Comparison of ENCODE assay signal across 9 cellular contexts in genomic region chr16:57128787-57129389, GRCh38. TPM values are rescaled to one million over a fixed set of nuclear protein-coding genes. Genes with fewer than 3 reads are reported as not detected.
DNase-seq lines count a peak whose midpoint lies in the region; ATAC-seq and TF ChIP-seq lines count a peak whose summit lies in the region.
"Had no signal": no experiment of that assay in that cellular context is flagged by ENCODE, and none has a peak within 500 bp of the region (broad histone marks: within the 10 kb centered on the region; RNA-seq: fewer than 3 reads in every experiment).

No MANE protein-coding gene starts in this region.

- H3K4me1 ChIP-seq in H9 (ENCODE audit: insufficient read depth, low read length): no peaks in the 10 kb centered on the region

- H3K9me3 ChIP-seq in H9 (ENCODE audit: control insufficient read depth, low read depth, low read length): no peaks in the 10 kb centered on the region
- H3K9me3 ChIP-seq: Caco-2 had no signal

- H3K27me3 ChIP-seq in H9 (ENCODE audit: insufficient read depth, low read length): no peaks in the 10 kb centered on the region

- no peak overlapping the region for H2AFZ ChIP-seq in H9 (ENCODE audit: low read length)

- no CpG with 5 or more reads among the region's 11 CpGs for WGBS in H9 (ENCODE audit: extremely low coverage, insufficient read length, low lambda C conversion rate)

- no peak overlapping the region for H4K8ac ChIP-seq in H9 (replicated peaks; ENCODE audit: insufficient read length, low read depth, low read length)

- no peak overlapping the region for H3K56ac ChIP-seq in H9 (ENCODE audit: insufficient read length, low read depth, low read length)

- H3K4me3 Mint-ChIP-seq in H9: no peak overlapping the region
- H3K4me3 Mint-ChIP-seq in activated CD4-positive, alpha-beta memory T cell treated with anti-CD3 and anti-CD28 coated beads, Interleukin-2, amount 10 ng/mL, durations not matched to agents 7 days and 5 days: peak overlapping the region; percentile 53

- no peak overlapping the region for H2BK120ac ChIP-seq in H9 (ENCODE audit: low read depth, low read length, poor library complexity, severe bottlenecking)

- POLR2A ChIA-PET in activated CD4-positive, alpha-beta memory T cell treated with anti-CD3 and anti-CD28 coated beads, Interleukin-2, amount 10 ng/mL, durations not matched to agents 7 days and 5 days (lab: Charles Lee): interaction anchor here (0.8 to 1.3 kb wide), 5 partner anchors 12 to 78 kb away, joined by 3 to 4 read pairs (median 3); partner anchors contain the start of genes PSME3IP1 and RSPRY1

- H4K91ac ChIP-seq in H9 (ENCODE audit: insufficient read length, low read depth, low read length): no peak overlapping the region

- ATAC-seq in HG03095 (IDR thresholded peaks at IDR 0.05; ENCODE audit: unreplicated experiment): no peak

- no peak overlapping the region for H3K4me2 ChIP-seq in H9 (ENCODE audit: insufficient read depth, insufficient read length, low read length)

- no peak overlapping the region for H3K27ac ChIP-seq in H9 (ENCODE audit: insufficient read length, low read depth, low read length)
- H3K27ac ChIP-seq in caudate nucleus (ENCODE audit: low read depth, low read length): peak overlapping the region; percentile 63

- H3K4me1 Mint-ChIP-seq in H9: peaks cover 7 to 14% of the 10 kb centered on the region in 2 experiments
- H3K4me1 Mint-ChIP-seq in activated CD4-positive, alpha-beta memory T cell treated with anti-CD3 and anti-CD28 coated beads, Interleukin-2, amount 10 ng/mL, durations not matched to agents 7 days and 5 days: peaks cover 78% of the 10 kb centered on the region

- H3K23me2 ChIP-seq in H9 (ENCODE audit: insufficient read length, low read depth, low read length, poor library complexity, severe bottlenecking): no peaks in the 10 kb centered on the region

- H3K36me3 Mint-ChIP-seq in H9 (ENCODE audit: insufficient read depth in 1 of 3, low read depth in 3 of 3): no peaks in the 10 kb centered on the region
- H3K36me3 Mint-ChIP-seq in activated CD4-positive, alpha-beta memory T cell treated with anti-CD3 and anti-CD28 coated beads, Interleukin-2, amount 10 ng/mL, durations not matched to agents 7 days and 5 days (ENCODE audit: low read depth): no peaks in the 10 kb centered on the region

- no peak overlapping the region for H2BK12ac ChIP-seq in H9 (ENCODE audit: insufficient read length, low read depth, low read length)

- H3K79me2 ChIP-seq in H9 (ENCODE audit: insufficient read depth, low read length): no peaks in the 10 kb centered on the region

- no peak overlapping the region for H2BK5ac ChIP-seq in H9 (ENCODE audit: insufficient read length, low read length)

- H2BK20ac ChIP-seq in H9 (ENCODE audit: low read depth, low read length, poor library complexity, severe bottlenecking): no peak overlapping the region

- no peak overlapping the region for H3K4ac ChIP-seq in H9 (ENCODE audit: low read depth, low read length)

- H3K27ac Mint-ChIP-seq in H9: peak overlapping the region in 2 of 3 experiments; percentile 54 to 93; a peak in 5 of 7 replicates
- H3K27ac Mint-ChIP-seq in activated CD4-positive, alpha-beta memory T cell treated with anti-CD3 and anti-CD28 coated beads, Interleukin-2, amount 10 ng/mL, durations not matched to agents 7 days and 5 days: peak overlapping the region; percentile 80

- no peak overlapping the region for H3K23ac ChIP-seq in H9 (ENCODE audit: insufficient read length, low read depth, low read length)

- H3K27me3 Mint-ChIP-seq in H9 (ENCODE audit: low read depth): no peaks in the 10 kb centered on the region
- no peaks in the 10 kb centered on the region for H3K27me3 Mint-ChIP-seq in activated CD4-positive, alpha-beta memory T cell treated with anti-CD3 and anti-CD28 coated beads, Interleukin-2, amount 10 ng/mL, durations not matched to agents 7 days and 5 days

- H3K18ac ChIP-seq in H9 (ENCODE audit: insufficient read length, low read depth, low read length): no peak overlapping the region

- no peaks in the 10 kb centered on the region for H3K9me3 Mint-ChIP-seq in H9
- no peaks in the 10 kb centered on the region for H3K9me3 Mint-ChIP-seq in activated CD4-positive, alpha-beta memory T cell treated with anti-CD3 and anti-CD28 coated beads, Interleukin-2, amount 10 ng/mL, durations not matched to agents 7 days and 5 days

- H2AK5ac ChIP-seq in H9 (ENCODE audit: insufficient read length, low read length): no peak overlapping the region

- H4K20me1 ChIP-seq in H9 (ENCODE audit: control insufficient read depth, insufficient read depth, insufficient read length): no peaks in the 10 kb centered on the region

- H4K5ac ChIP-seq in H9 (ENCODE audit: insufficient read length, low read depth, low read length): no peak overlapping the region

- H3K9ac ChIP-seq in H9 (ENCODE audit: extremely low read depth, insufficient read length, low read length): no peak overlapping the region

- no peak for DNase-seq in H9
- DNase-seq in activated CD4-positive, alpha-beta memory T cell treated with anti-CD3 and anti-CD28 coated beads, Interleukin-2, amount 10 ng/mL, durations not matched to agents 7 days and 5 days: peak; percentile 66
- DNase-seq in caudate nucleus (lab: John Stamatoyannopoulos, UW): no peak
- peak; percentile 23 to 26 for DNase-seq in stimulated activated CD8-positive, alpha-beta memory T cell treated with anti-CD3 and anti-CD28 coated beads, Interleukin-7, amount 100 ng/mL, for 4 hours (ENCODE audit: low read depth in 2 of 2)
- no peak for DNase-seq in H4 (ENCODE audit: low spot score)
- DNase-seq in GM20000 (ENCODE audit: low spot score): no peak
- no peak for DNase-seq in cerebellar cortex (ENCODE audit: low spot score)
- DNase-seq: Caco-2 had no signal

- H3K79me1 ChIP-seq in H9 (ENCODE audit: insufficient read depth, low read depth, low read length, poor library complexity, severe bottlenecking): no peaks in the 10 kb centered on the region

- no peak overlapping the region for H2BK15ac ChIP-seq in H9 (ENCODE audit: low read depth, low read length)

- H3K14ac ChIP-seq in H9 (ENCODE audit: insufficient read depth, low read length): no peak overlapping the region; the same call in 1 of the 2 replicates

- no peak overlapping the region for H3T11ph ChIP-seq in H9 (ENCODE audit: low read length)

- TF ChIP-seq CTCF in H9 (conservative IDR thresholded peaks at IDR 0.05) (no peak), GM20000 (IDR thresholded peaks at IDR 0.05; ENCODE audit: extremely low read depth, missing control alignments) (no peak)

- CTCF ChIA-PET in activated CD4-positive, alpha-beta memory T cell treated with anti-CD3 and anti-CD28 coated beads, Interleukin-2, amount 10 ng/mL, durations not matched to agents 7 days and 5 days (lab: Charles Lee): interaction anchor here (1.1 to 4.9 kb wide), 4 partner anchors 12 to 87 kb away, joined by 3 to 17 read pairs (median 3); partner anchors contain the start of gene CPNE2

RNA-seq across cellular contexts. Expression of gene CPNE2, which starts 36.5 kb away (rescaled TPM):
- 8.0 and 8.1 TPM in 2 replicates for total RNA-seq in H9 (2021)
- total RNA-seq in activated CD4-positive, alpha-beta memory T cell treated with anti-CD3 and anti-CD28 coated beads, Interleukin-2, amount 10 ng/mL, durations not matched to agents 7 days and 5 days: 1 to 10 TPM; 4.6 to 4.8 TPM
- 34.5 and 39.2 TPM in 2 replicates for total RNA-seq in H4 (2014; rRNA removed; shearing (Covaris generic))

RNA-seq across cellular contexts. Expression of gene PSME3IP1, which starts 57.0 kb away (rescaled TPM):
- total RNA-seq in H9 (2021): 102 and 103 TPM in 2 replicates
- 100 to 1,000 TPM; 112 to 115 TPM for total RNA-seq in activated CD4-positive, alpha-beta memory T cell treated with anti-CD3 and anti-CD28 coated beads, Interleukin-2, amount 10 ng/mL, durations not matched to agents 7 days and 5 days
- 104 and 139 TPM in 2 replicates for total RNA-seq in H4 (2014; rRNA removed; shearing (Covaris generic))

RNA-seq across cellular contexts. Expression of gene RSPRY1, which starts 57.2 kb away (rescaled TPM):
- total RNA-seq in H9 (2021): 34.4 and 36.1 TPM in 2 replicates
- 10 to 100 TPM; 34.1 to 39.3 TPM for total RNA-seq in activated CD4-positive, alpha-beta memory T cell treated with anti-CD3 and anti-CD28 coated beads, Interleukin-2, amount 10 ng/mL, durations not matched to agents 7 days and 5 days
- 25.1 and 28.6 TPM in 2 replicates for total RNA-seq in H4 (2014; rRNA removed; shearing (Covaris generic))

Comparison
In these comparisons a context has a peak if more than half of its experiments do, and no peak if none do; other contexts are left out.
1. DNase-seq: peak in activated CD4-positive, alpha-beta memory T cell treated with anti-CD3 and anti-CD28 coated beads, Interleukin-2, amount 10 ng/mL, durations not matched to agents 7 days and 5 days (single experiment) and stimulated activated CD8-positive, alpha-beta memory T cell treated with anti-CD3 and anti-CD28 coated beads, Interleukin-7, amount 100 ng/mL, for 4 hours (2 of 2); none in H9 (single experiment), caudate nucleus (0 of 61), H4 (single experiment), GM20000 (single experiment) and cerebellar cortex (single experiment).